In genomic region chr14:48665077-48665784, GRCh38 we compare ENCODE assay signal across 23 cellular contexts.
DNase-seq lines count a peak whose midpoint lies in the region; ATAC-seq and TF ChIP-seq lines count a peak whose summit lies in the region.
"Had no signal": no experiment of that assay in that cellular context is flagged by ENCODE, and none has a peak within 500 bp of the region (broad histone marks: within the 10 kb centered on the region; RNA-seq: fewer than 3 reads in every experiment).

No MANE protein-coding gene starts in this region.

- no peak overlapping the region for H3K9ac ChIP-seq in IMR-90 (ENCODE audit: low read depth, low read length)
- H3K9ac ChIP-seq in skeletal muscle satellite cell (ENCODE audit: low read depth, low read length): no peak overlapping the region
- H3K9ac ChIP-seq: KMS-11, SK-N-SH had no signal

- no peak for TF ChIP-seq CTCF in IMR-90 (conservative IDR thresholded peaks at IDR 0.05; ENCODE audit: low read depth, low read length)
- no peak for TF ChIP-seq CTCF in fibroblast of villous mesenchyme (IDR thresholded peaks at IDR 0.05; ENCODE audit: insufficient read depth, low read depth, low read length)
- TF ChIP-seq CTCF in glutamatergic neuron (IDR thresholded peaks at IDR 0.05; ENCODE audit: partially characterized antibody, unreplicated experiment): no peak

- in situ Hi-C loops in IMR-90 (cut with MboI; ENCODE audit: low sequenced_read_pairs): no loop called here

- no peaks in the 10 kb centered on the region for H4K20me1 ChIP-seq in IMR-90 (ENCODE audit: insufficient read depth, low read length)

- no peaks in the 10 kb centered on the region for H3K9me1 ChIP-seq in IMR-90 (ENCODE audit: insufficient read depth, low read length)

- no peak for TF ChIP-seq RAD21 in IMR-90 (IDR thresholded peaks at IDR 0.05; ENCODE audit: low read length)

- peak overlapping the region; percentile 99 for H2BK5ac ChIP-seq in IMR-90 (ENCODE audit: low read depth, low read length, poor library complexity, severe bottlenecking)

- H2BK20ac ChIP-seq in IMR-90 (ENCODE audit: low read depth, low read length): peak overlapping the region; percentile 99; the same call in 1 of the 2 replicates

- 0 out of 3 replicates have a peak overlapping the region, but pooled peaks have one; percentile 92 for H2BK15ac ChIP-seq in IMR-90 (ENCODE audit: low read depth, low read length)

- H3K9me3 ChIP-seq in IMR-90 (ENCODE audit: control insufficient read depth, insufficient read depth, low read length) (no peaks in the 10 kb centered on the region), skeletal muscle satellite cell (replicated peaks; ENCODE audit: low read length) (no peaks in the 10 kb centered on the region)
- H3K9me3 ChIP-seq: A549, SK-N-SH had no signal

- no peak overlapping the region for H2AK5ac ChIP-seq in IMR-90 (ENCODE audit: low read depth, low read length)

- H3K23ac ChIP-seq in IMR-90 (ENCODE audit: low read depth, low read length): no peak overlapping the region

- no peaks in the 10 kb centered on the region for H3K27me3 Mint-ChIP-seq in glutamatergic neuron (ENCODE audit: unreplicated experiment)
- H3K27me3 Mint-ChIP-seq: B cell, T-cell had no signal

- ATAC-seq in IMR-90 (ENCODE audit: low read depth) (peak; percentile 83), GM18511 (IDR thresholded peaks at IDR 0.05; ENCODE audit: unreplicated experiment) (no peak), GM18502 (IDR thresholded peaks at IDR 0.05; ENCODE audit: poor library complexity, unreplicated experiment) (no peak)
- ATAC-seq: A549, T-cell had no signal

- H2AFZ ChIP-seq in IMR-90 (replicated peaks; ENCODE audit: low read length, poor library complexity): no peak overlapping the region

- CTCF ChIA-PET in IMR-90 (lab: Yijun Ruan, JAX): no interaction called here

- no peak overlapping the region; the same call in 1 of the 2 replicates for H3K56ac ChIP-seq in IMR-90 (ENCODE audit: extremely low read depth, insufficient read depth, low read length)

- H3K18ac ChIP-seq in IMR-90 (ENCODE audit: low read depth, low read length): peak overlapping the region; percentile 100; the same call in 1 of the 2 replicates

- H3K79me1 ChIP-seq in IMR-90 (ENCODE audit: low read depth in 1 of 2, low read length in 2 of 2): no peaks in the 10 kb centered on the region

- H3K27me3 ChIP-seq in IMR-90 (ENCODE audit: control insufficient read depth, insufficient read depth, low read length) (no peaks in the 10 kb centered on the region), skeletal muscle satellite cell (ENCODE audit: control insufficient read depth, insufficient read depth, low read length) (no peaks in the 10 kb centered on the region)

- DNase-seq in IMR-90 (peak; percentile 52), amniotic epithelial cell (ENCODE audit: low read depth) (peak; percentile 46), fibroblast of villous mesenchyme (ENCODE audit: low read depth) (peak; percentile 4), glutamatergic neuron (no peak)
- DNase-seq: EL, GF-D8, H7, NCI-H1105, NCI-H2081, NCI-H2171, NCI-H446, NCI-H526, SIG-M5, SK-N-SH, T-cell had no signal

- peak overlapping the region; percentile 94; the same call in 1 of the 2 replicates for H3K4ac ChIP-seq in IMR-90 (ENCODE audit: low read depth, low read length)

- peak overlapping the region; percentile 61; the same call in 1 of the 2 replicates for H3K4me2 ChIP-seq in IMR-90 (ENCODE audit: low read depth, low read length)
- H3K4me2 ChIP-seq in skeletal muscle satellite cell (ENCODE audit: low read length): peak overlapping the region; percentile 66
- H3K4me2 ChIP-seq: A549, KMS-11, SK-N-SH had no signal

- H3K4me1 ChIP-seq in IMR-90 (ENCODE audit: control insufficient read depth, insufficient read depth, low read length) (peaks cover 4% of the 10 kb centered on the region), skeletal muscle satellite cell (ENCODE audit: control insufficient read depth, insufficient read depth, low read length) (peaks cover 9% of the 10 kb centered on the region)
- H3K4me1 ChIP-seq: A549 had no signal

- intact Hi-C loops in IMR-90 (cut with micrococcal nuclease): no loop called here

- H3K27ac ChIP-seq in IMR-90 (ENCODE audit: insufficient read depth, low read length): no peak overlapping the region
- H3K27ac ChIP-seq: A549, KMS-11, RWPE1 had no signal

- no TSS peak for BruUV-seq in IMR-90 (replicated peaks; lab: Mats Ljungman, UMichigan)

- TF ChIP-seq POLR2A in IMR-90 (IDR thresholded peaks at IDR 0.05; ENCODE audit: low read depth, low read length): no peak

- H3K4me1 Mint-ChIP-seq in glutamatergic neuron (ENCODE audit: low read depth, unreplicated experiment): no peaks in the 10 kb centered on the region
- H3K4me1 Mint-ChIP-seq: B cell, CD14-positive monocyte, T-cell had no signal

- no peak overlapping the region for H3K27ac Mint-ChIP-seq in glutamatergic neuron (ENCODE audit: unreplicated experiment)
- H3K27ac Mint-ChIP-seq: B cell, CD14-positive monocyte, T-cell had no signal

- peak overlapping the region; percentile 99; the same call in 1 of the 2 replicates for H4K5ac ChIP-seq in IMR-90 (ENCODE audit: low read depth, low read length)

- H3K36me3 Mint-ChIP-seq in glutamatergic neuron (ENCODE audit: unreplicated experiment): no peaks in the 10 kb centered on the region
- H3K36me3 Mint-ChIP-seq: CD14-positive monocyte, T-cell had no signal

- peak overlapping the region; percentile 65 to 92; a peak in 1 of 4 replicates for H4K8ac ChIP-seq in IMR-90 (ENCODE audit: low read depth in 2 of 2, low read length in 2 of 2)

- H2BK120ac ChIP-seq in IMR-90 (ENCODE audit: low read depth, low read length): peak overlapping the region; percentile 99

- H3K14ac ChIP-seq in IMR-90 (replicated peaks; ENCODE audit: low read depth, low read length): no peak overlapping the region

- no peak overlapping the region for H4K91ac ChIP-seq in IMR-90 (ENCODE audit: insufficient read depth, low read depth, low read length)

- no CpG with 5 or more reads among the region's 3 CpGs for WGBS in IMR-90 (ENCODE audit: extremely low coverage in 2 of 2, insufficient read length in 1 of 2), 2 experiments

- POLR2A ChIA-PET in IMR-90 (lab: Charles Lee; ENCODE audit: unreplicated experiment): no interaction called here

- H3K9me3 Mint-ChIP-seq in glutamatergic neuron (ENCODE audit: unreplicated experiment): no peaks in the 10 kb centered on the region

- H2AK9ac ChIP-seq in IMR-90 (replicated peaks; ENCODE audit: low read depth, low read length, poor library complexity): no peak overlapping the region

- no peak overlapping the region for H3K4me3 ChIP-seq in IMR-90 (ENCODE audit: insufficient read depth, low read depth, low read length)
- no peak overlapping the region for H3K4me3 ChIP-seq in fibroblast of villous mesenchyme (ENCODE audit: low read depth, low read length)
- no peak overlapping the region for H3K4me3 ChIP-seq in skeletal muscle satellite cell (ENCODE audit: low read length)
- H3K4me3 ChIP-seq: A549 had no signal

- H3K36me3 ChIP-seq in IMR-90 (ENCODE audit: control insufficient read depth, insufficient read depth, low read length) (no peaks in the 10 kb centered on the region), skeletal muscle satellite cell (ENCODE audit: insufficient read depth, low read length) (no peaks in the 10 kb centered on the region)

- dilution Hi-C loops in IMR-90 (cut with HindIII; ENCODE audit: low sequenced_read_pairs, unreplicated experiment): no loop called here

- H3K4me3 Mint-ChIP-seq in glutamatergic neuron (ENCODE audit: unreplicated experiment): no peak overlapping the region
- H3K4me3 Mint-ChIP-seq: B cell, CD14-positive monocyte, T-cell had no signal

TF ChIP-seq in IMR-90, 13 proteins besides CTCF, POLR2A, EP300 and RAD21:
- no peak for TF ChIP-seq MAZ (IDR thresholded peaks at IDR 0.05; ENCODE audit: borderline replicate concordance, low read depth, low read length)
- TF ChIP-seq ELK1 (IDR thresholded peaks at IDR 0.05; ENCODE audit: borderline replicate concordance, low read depth, low read length): no peak
- no peak for TF ChIP-seq FOS (IDR thresholded peaks at IDR 0.05; ENCODE audit: low read depth, low read length)
- TF ChIP-seq MXI1 (IDR thresholded peaks at IDR 0.05; ENCODE audit: borderline replicate concordance, low read depth, low read length): no peak
- no peak for TF ChIP-seq NFE2L2 (IDR thresholded peaks at IDR 0.05; ENCODE audit: low read depth, low read length)
- no peak for TF ChIP-seq CEBPB (IDR thresholded peaks at IDR 0.05; ENCODE audit: low read depth, low read length)
- TF ChIP-seq RCOR1 (IDR thresholded peaks at IDR 0.05; ENCODE audit: insufficient replicate concordance, low read length): no peak
- TF ChIP-seq BHLHE40 (IDR thresholded peaks at IDR 0.05; ENCODE audit: low read depth, low read length): no peak
- no peak for TF ChIP-seq USF2 (IDR thresholded peaks at IDR 0.05; ENCODE audit: low read depth, low read length)
TF ChIP-seq in IMR-90: peak in this region for 0.
